Comparison of ENCODE assay signal across 8 cellular contexts in the genomic region with DNA sequence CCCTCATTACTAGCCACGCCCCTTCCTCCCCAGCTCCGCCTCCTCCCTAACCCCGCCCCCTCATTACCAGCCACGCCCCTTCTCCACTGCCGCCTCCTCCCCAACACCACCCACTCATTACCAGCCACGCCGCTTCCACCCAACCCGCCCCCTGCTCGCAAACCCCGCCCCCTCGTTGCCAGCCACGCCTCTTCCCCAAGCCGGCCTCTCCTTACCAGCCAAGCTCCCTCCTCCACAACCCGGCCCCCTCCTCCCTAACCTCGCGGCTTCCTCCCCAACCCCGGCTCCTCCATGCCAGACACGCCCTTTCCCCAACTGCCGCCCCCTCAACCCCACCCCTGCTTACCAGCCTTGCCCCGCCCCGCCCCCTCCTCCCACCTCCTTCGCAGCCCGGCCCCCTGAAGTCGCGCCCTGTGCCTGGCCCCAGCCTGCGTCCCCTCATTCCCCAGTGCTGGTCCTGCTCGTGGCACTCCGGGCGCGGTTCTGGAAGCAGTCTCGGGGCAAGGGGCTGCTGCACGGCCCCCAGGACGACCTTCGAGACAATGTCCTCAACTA. TPM values are rescaled to one million over a fixed set of nuclear protein-coding genes. Genes with fewer than 3 reads are reported as not detected.
A peak's percentile ranks its signal among the peaks of the same experiment; 100 is the strongest.
DNase-seq lines count a peak whose midpoint lies in the region; ATAC-seq, FAIRE-seq and TF ChIP-seq lines count a peak whose summit lies in the region.

No MANE protein-coding gene starts in this region.

- H3K4me1 ChIP-seq in ACC112 (ENCODE audit: control insufficient read depth, insufficient read depth, low read length, unreplicated experiment) = peaks cover 2% of the 10 kb centered on the region
- H3K4me1 ChIP-seq in esophagus muscularis mucosa = peaks cover 8 to 24% (median 23%) of the 10 kb centered on the region in 4 donors
- H3K4me1 ChIP-seq in pancreas = peaks cover 0 to 4% (median 0%) of the 10 kb centered on the region in 3 donors

- ATAC-seq in pancreas = peak in 3 of 4 donors; percentile 54 to 85 (median 75)

- no peaks in the 10 kb centered on the region for H3K79me2 ChIP-seq in ACC112 (ENCODE audit: control insufficient read depth, insufficient read depth, low read length, unreplicated experiment)

- intact Hi-C loops in esophagus muscularis mucosa (cut with DNase I) (no loop called here), pancreas (cut with DNase I) (no loop called here)

- H3K27ac ChIP-seq in ACC112 (ENCODE audit: low read depth, low read length) (no peak overlapping the region), esophagus muscularis mucosa (replicated peaks in 1 of 4) (no peak overlapping the region), pancreas (no peak overlapping the region)

- H2AFZ ChIP-seq in ACC112 (ENCODE audit: low read length, unreplicated experiment) = no peak overlapping the region

- DNase-seq in GM20000 (ENCODE audit: low spot score) (peak; percentile 88), SW480 (ENCODE audit: low spot score) (peak; percentile 48), esophagus muscularis mucosa (ENCODE audit: extremely low spot score) (no peak), pancreas (peak; percentile 61 to 93 (median 84)), nucleus accumbens (lab: John Stamatoyannopoulos, UW) (no peak), NCI-H2081 (lab: John Stamatoyannopoulos, UW) (no peak), activated gamma-delta T cell (lab: John Stamatoyannopoulos, UW) (no peak)

- H3K27me3 ChIP-seq in ACC112 (ENCODE audit: insufficient read depth, low read length) (peaks cover 10% of the 10 kb centered on the region; the same call in 1 of the 2 replicates), esophagus muscularis mucosa (peaks cover 0 to 25% (median 3%) of the 10 kb centered on the region in 4 donors), pancreas (no peaks in the 10 kb centered on the region)

- TF ChIP-seq POLR2A in esophagus muscularis mucosa (IDR thresholded peaks at IDR 0.05; ENCODE audit: low read depth) = no peak

- no peaks in the 10 kb centered on the region for H3K9me3 ChIP-seq in esophagus muscularis mucosa
- no peaks in the 10 kb centered on the region for H3K9me3 ChIP-seq in pancreas

- no peak for FAIRE-seq in pancreas (lab: Jason Lieb, UNC)

- WGBS in esophagus muscularis mucosa = 0% methylated on average over 12 of the region's 34 CpGs
- 11 to 20% methylated on average over 33 to 34 of the region's 34 CpGs for WGBS in pancreas, 2 donors

- H3K4me3 ChIP-seq in ACC112 (ENCODE audit: low read depth, low read length) (peak overlapping the region; percentile 57; the same call in 1 of the 2 replicates), esophagus muscularis mucosa (peak overlapping the region in 3 of 4 donors; percentile 33 to 56 (median 55)), pancreas (no peak overlapping the region)

- TF ChIP-seq CTCF in GM20000 (IDR thresholded peaks at IDR 0.05; ENCODE audit: extremely low read depth, missing control alignments) = no peak
- TF ChIP-seq CTCF in esophagus muscularis mucosa (IDR thresholded peaks at IDR 0.05) = no peak
- no peak for TF ChIP-seq CTCF in pancreas (IDR thresholded peaks at IDR 0.05)

- H3K36me3 ChIP-seq in ACC112 (ENCODE audit: insufficient read depth, low read length) = no peaks in the 10 kb centered on the region
- no peaks in the 10 kb centered on the region for H3K36me3 ChIP-seq in esophagus muscularis mucosa
- no peaks in the 10 kb centered on the region for H3K36me3 ChIP-seq in pancreas

- no peak for TF ChIP-seq EP300 in esophagus muscularis mucosa (IDR thresholded peaks at IDR 0.05)

RNA-seq across cellular contexts. Expression of gene SLC22A31, which starts 7.2 kb away (rescaled TPM):
- total RNA-seq in esophagus muscularis mucosa = under 1 TPM in 1 of 4 donors, not detected in 3; 0.26 TPM
- total RNA-seq in pancreas = 10 to 100 TPM in 4 of 6 donors, 1 to 10 TPM in 1, under 1 TPM in 1; 0.37 to 49.7 (median 39.0) TPM
- polyA plus RNA-seq in pancreas = 100 to 1,000 TPM in 1 of 2 donors, 1 to 10 TPM in 1; 3.8 to 131 TPM

RNA-seq across cellular contexts. Expression of gene CDH15, which starts 21.6 kb away (rescaled TPM):
- under 1 TPM in 3 of 4 donors, not detected in 1; under 0.01 to 0.17 (median 0.13) TPM for total RNA-seq in esophagus muscularis mucosa
- 1 to 10 TPM in 3 of 6 donors, under 1 TPM in 2, not detected in 1; 0.09 to 2.5 (median 1.1) TPM for total RNA-seq in pancreas
- polyA plus RNA-seq in pancreas = 1 to 10 TPM in 1 of 2 donors, not detected in 1; 1.8 TPM

RNA-seq across cellular contexts. Expression of gene ZNF778, which starts 24.4 kb away (rescaled TPM):
- total RNA-seq in esophagus muscularis mucosa (10 to 100 TPM; 11.2 to 17.2 (median 13.9) TPM), pancreas (10 to 100 TPM in 1 of 6 donors, 1 to 10 TPM in 5; 4.9 to 10.3 (median 6.3) TPM)
- polyA plus RNA-seq in pancreas = 1 to 10 TPM; 1.2 to 3.3 TPM

Comparison
In these comparisons a context has a peak if more than half of its experiments do, and no peak if none do; other contexts are left out.
1. H3K4me3 ChIP-seq: peak in ACC112 (single experiment) and esophagus muscularis mucosa (3 of 4); none in pancreas (0 of 4).
2. DNase-seq: peak in GM20000 (single experiment), SW480 (single experiment) and pancreas (6 of 6); none in esophagus muscularis mucosa (single experiment), nucleus accumbens (0 of 56), NCI-H2081 (0 of 2) and activated gamma-delta T cell (single experiment).